In the genomic region with DNA sequence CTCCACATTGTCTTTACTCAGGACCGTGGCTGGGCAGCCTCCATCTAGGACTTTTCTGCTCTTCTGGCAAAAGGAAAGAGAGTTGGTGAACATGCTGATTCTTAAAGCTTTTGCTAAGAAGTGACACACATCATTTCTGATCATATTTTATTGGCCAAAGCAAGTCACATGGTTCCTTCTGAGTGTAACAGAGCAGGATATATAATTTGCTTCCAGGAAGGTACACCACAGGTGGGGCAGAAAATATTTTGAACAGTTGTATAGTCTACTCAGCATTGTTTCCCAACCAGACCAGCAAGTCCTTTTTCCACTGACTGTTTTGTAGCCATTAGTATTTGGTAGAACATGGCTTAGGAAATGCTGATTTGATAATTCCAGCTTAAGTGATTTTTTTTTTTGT, we compare ENCODE assay signal across 15 cellular contexts.
A peak's percentile ranks its signal among the peaks of the same experiment; 100 is the strongest.
DNase-seq lines count a peak whose midpoint lies in the region; ATAC-seq and TF ChIP-seq lines count a peak whose summit lies in the region.
"Had no signal": no experiment of that assay in that cellular context is flagged by ENCODE, and none has a peak within 500 bp of the region (broad histone marks: within the 10 kb centered on the region; RNA-seq: fewer than 3 reads in every experiment).

No MANE protein-coding gene starts in this region.

- H3K4me1 ChIP-seq in CD8-positive, alpha-beta T cell (ENCODE audit: insufficient read depth, low read length) = peaks cover 40% of the 10 kb centered on the region
- H3K4me1 ChIP-seq in naive thymus-derived CD4-positive, alpha-beta T cell (ENCODE audit: control insufficient read depth in 2 of 2, insufficient read depth in 2 of 2, low read length in 2 of 2) = peaks cover 0 to 41% of the 10 kb centered on the region in 2 donors
- no peaks in the 10 kb centered on the region for H3K4me1 ChIP-seq in PC-9 (replicated peaks; ENCODE audit: insufficient read depth)
- H3K4me1 ChIP-seq: SJCRH30 had no signal

- H3K27ac Mint-ChIP-seq in activated T-cell treated with anti-CD3 and anti-CD28 coated beads, Interleukin-2, amount 50 U/mL, for 72 hours = peak overlapping the region; percentile 40
- peak overlapping the region; percentile 76 for H3K27ac Mint-ChIP-seq in CD8-positive, alpha-beta T cell
- H3K27ac Mint-ChIP-seq in WTC11 = peak overlapping the region; percentile 11; the same call in 1 of the 2 replicates
- H3K27ac Mint-ChIP-seq in naive thymus-derived CD4-positive, alpha-beta T cell = peak overlapping the region in 7 of 9 donors; percentile 22 to 87 (median 74)

- H3K27ac ChIP-seq in CD8-positive, alpha-beta T cell (ENCODE audit: low read depth, low read length) = no peak overlapping the region
- H3K27ac ChIP-seq in naive thymus-derived CD4-positive, alpha-beta T cell (ENCODE audit: low read depth, low read length) = no peak overlapping the region
- no peak overlapping the region for H3K27ac ChIP-seq in PC-9
- H3K27ac ChIP-seq: C4-2B, SJCRH30 had no signal

- H2AFZ ChIP-seq in PC-9 = no peak overlapping the region

- no peak overlapping the region for H3K4me3 Mint-ChIP-seq in activated T-cell treated with anti-CD3 and anti-CD28 coated beads, Interleukin-2, amount 50 U/mL, for 72 hours
- no peak overlapping the region for H3K4me3 Mint-ChIP-seq in CD8-positive, alpha-beta T cell
- H3K4me3 Mint-ChIP-seq in WTC11 = no peak overlapping the region
- peak overlapping the region in 4 of 10 donors; percentile 30 to 73 (median 49) for H3K4me3 Mint-ChIP-seq in naive thymus-derived CD4-positive, alpha-beta T cell

- H3K4me2 ChIP-seq in PC-9 = no peak overlapping the region

- no peaks in the 10 kb centered on the region for H4K20me1 ChIP-seq in PC-9 (ENCODE audit: insufficient read depth)

- H3K9me3 ChIP-seq in CD8-positive, alpha-beta T cell (ENCODE audit: low read length) = no peaks in the 10 kb centered on the region
- H3K9me3 ChIP-seq in naive thymus-derived CD4-positive, alpha-beta T cell (ENCODE audit: control insufficient read depth in 2 of 3, low read length in 3 of 3) = no peaks in the 10 kb centered on the region
- H3K9me3 ChIP-seq in PC-9 (ENCODE audit: insufficient read depth, low read depth) = no peaks in the 10 kb centered on the region
- H3K9me3 ChIP-seq: SJCRH30 had no signal

- no TSS peak for BruUV-seq in PC-9 (replicated peaks; lab: Mats Ljungman, UMichigan)

- POLR2A ChIA-PET in CD8-positive, alpha-beta T cell (lab: Charles Lee) = interaction anchor here (2.0 kb wide), 1 partner anchor 9 kb away, joined by 7 read pairs; no protein-coding TSS in a partner anchor
- POLR2A ChIA-PET in WTC11 (lab: Charles Lee) = no interaction called here
- POLR2A ChIA-PET in naive thymus-derived CD4-positive, alpha-beta T cell (lab: Charles Lee) = interaction anchor here (0.6 to 1.9 kb wide), 4 partner anchors 72 to 325 kb away, joined by 3 to 4 read pairs (median 3); no protein-coding TSS in a partner anchor
- POLR2A ChIA-PET in PC-9 (lab: Charles Lee; ENCODE audit: unreplicated experiment) = no interaction called here

- H3K4me1 Mint-ChIP-seq in activated T-cell treated with anti-CD3 and anti-CD28 coated beads, Interleukin-2, amount 50 U/mL, for 72 hours (ENCODE audit: low read depth) = peaks cover 48% of the 10 kb centered on the region
- peaks cover 62% of the 10 kb centered on the region for H3K4me1 Mint-ChIP-seq in CD8-positive, alpha-beta T cell (ENCODE audit: low read depth)
- H3K4me1 Mint-ChIP-seq in WTC11 = peaks cover 43% of the 10 kb centered on the region
- H3K4me1 Mint-ChIP-seq in naive thymus-derived CD4-positive, alpha-beta T cell = peaks cover 35 to 76% (median 71%) of the 10 kb centered on the region in 7 donors

- H3K27me3 Mint-ChIP-seq in activated T-cell treated with anti-CD3 and anti-CD28 coated beads, Interleukin-2, amount 50 U/mL, for 72 hours (ENCODE audit: low read depth) = no peaks in the 10 kb centered on the region
- no peaks in the 10 kb centered on the region for H3K27me3 Mint-ChIP-seq in CD8-positive, alpha-beta T cell (ENCODE audit: low read depth)
- H3K27me3 Mint-ChIP-seq in WTC11 (ENCODE audit: low read depth) = peaks cover 3% of the 10 kb centered on the region
- no peaks in the 10 kb centered on the region for H3K27me3 Mint-ChIP-seq in naive thymus-derived CD4-positive, alpha-beta T cell

- ATAC-seq in activated T-cell treated with anti-CD3 and anti-CD28 coated beads, Interleukin-2, amount 50 U/mL, for 72 hours (replicated peaks in 1 of 2) = peak in 1 of 2 donors; percentile 36
- ATAC-seq in CD8-positive, alpha-beta T cell = no peak
- ATAC-seq in WTC11 = no peak
- ATAC-seq in naive thymus-derived CD4-positive, alpha-beta T cell = no peak
- ATAC-seq: K562 had no signal

- no peaks in the 10 kb centered on the region for H3F3A ChIP-seq in PC-9 (ENCODE audit: insufficient read depth, low read depth)

- no peaks in the 10 kb centered on the region for H3K9me2 ChIP-seq in PC-9 (ENCODE audit: insufficient read depth)

- H3K79me2 ChIP-seq in PC-9 (ENCODE audit: low read depth) = no peaks in the 10 kb centered on the region

- peaks cover 0 to 4% of the 10 kb centered on the region in 2 donors for H3K9me3 Mint-ChIP-seq in activated T-cell treated with anti-CD3 and anti-CD28 coated beads, Interleukin-2, amount 50 U/mL, for 72 hours
- no peaks in the 10 kb centered on the region for H3K9me3 Mint-ChIP-seq in CD8-positive, alpha-beta T cell
- peaks cover 7% of the 10 kb centered on the region; the same call in 1 of the 2 replicates for H3K9me3 Mint-ChIP-seq in WTC11
- peaks cover 0 to 7% (median 2%) of the 10 kb centered on the region in 11 donors for H3K9me3 Mint-ChIP-seq in naive thymus-derived CD4-positive, alpha-beta T cell

- no peak for DNase-seq in activated T-cell treated with anti-CD3 and anti-CD28 coated beads, Interleukin-2, amount 50 U/mL, for 72 hours
- no peak for DNase-seq in activated T-cell treated with anti-CD3 and anti-CD28 coated beads for 4 hours
- no peak for DNase-seq in CD8-positive, alpha-beta T cell
- no peak for DNase-seq in WTC11 (ENCODE audit: low spot score)
- no peak for DNase-seq in naive thymus-derived CD4-positive, alpha-beta T cell
- no peak for DNase-seq in NCI-H526 (lab: John Stamatoyannopoulos, UW)
- DNase-seq in PC-9 = no peak
- DNase-seq: DMS79 treated with DMSO at 0.1 percent for 48 hours, HCEC 1CT, NCI-H187, NCI-H2171, NCI-H446, SJCRH30 had no signal

- CTCF ChIA-PET in CD8-positive, alpha-beta T cell (lab: Charles Lee) = interaction anchor here (2.7 kb wide), 1 partner anchor 9 kb away, joined by 9 read pairs; no protein-coding TSS in a partner anchor
- CTCF ChIA-PET in WTC11 (lab: Charles Lee) (interaction anchor here (1.7 kb wide), 1 partner anchor 9 kb away, joined by 6 read pairs; no protein-coding TSS in a partner anchor), PC-9 (lab: Charles Lee) (interaction anchor here (0.6 kb wide), 1 partner anchor 344 kb away, joined by 3 read pairs; no protein-coding TSS in a partner anchor)
- CTCF ChIA-PET in naive thymus-derived CD4-positive, alpha-beta T cell (lab: Charles Lee) = interaction anchor here (0.6 to 1.4 kb wide), 2 partner anchors 73 to 126 kb away, joined by 3 read pairs; no protein-coding TSS in a partner anchor

- H3K27me3 ChIP-seq in CD8-positive, alpha-beta T cell (ENCODE audit: insufficient read depth, low read length) = no peaks in the 10 kb centered on the region
- no peaks in the 10 kb centered on the region for H3K27me3 ChIP-seq in naive thymus-derived CD4-positive, alpha-beta T cell (ENCODE audit: control insufficient read depth in 2 of 2, insufficient read depth in 2 of 2, low read length in 2 of 2)
- H3K27me3 ChIP-seq in PC-9 (ENCODE audit: insufficient read depth, low read depth) = no peaks in the 10 kb centered on the region
- H3K27me3 ChIP-seq: SJCRH30 had no signal

- peaks cover 5 to 8% of the 10 kb centered on the region in 2 donors for H3K36me3 Mint-ChIP-seq in activated T-cell treated with anti-CD3 and anti-CD28 coated beads, Interleukin-2, amount 50 U/mL, for 72 hours (ENCODE audit: insufficient read depth in 2 of 2)
- peaks cover 17% of the 10 kb centered on the region for H3K36me3 Mint-ChIP-seq in CD8-positive, alpha-beta T cell
- H3K36me3 Mint-ChIP-seq in WTC11 = peaks cover 10% of the 10 kb centered on the region
- peaks cover 8 to 34% (median 23%) of the 10 kb centered on the region in 5 donors for H3K36me3 Mint-ChIP-seq in naive thymus-derived CD4-positive, alpha-beta T cell

- no peak overlapping the region for H3K4me3 ChIP-seq in CD8-positive, alpha-beta T cell (ENCODE audit: low read depth, low read length)
- H3K4me3 ChIP-seq in naive thymus-derived CD4-positive, alpha-beta T cell (ENCODE audit: low read length) = no peak overlapping the region
- no peak overlapping the region for H3K4me3 ChIP-seq in PC-9
- H3K4me3 ChIP-seq: K562, SJCRH30 had no signal

- TF ChIP-seq CTCF in CD8-positive, alpha-beta T cell (IDR thresholded peaks at IDR 0.05) = no peak
- TF ChIP-seq CTCF in WTC11 (IDR thresholded peaks at IDR 0.05) = no peak
- no peak for TF ChIP-seq CTCF in PC-9 (conservative IDR thresholded peaks at IDR 0.05)

- intact Hi-C loops in CD8-positive, alpha-beta T cell (cut with DNase I, micrococcal nuclease) = loop anchor here in 1 of 2 experiments (1.0 to 10.0 kb wide), 2 partner anchors 8 to 706 kb away; no protein-coding TSS in a partner anchor
- intact Hi-C loops in naive thymus-derived CD4-positive, alpha-beta T cell (cut with micrococcal nuclease) = loop anchor here in 1 of 2 donors (1.0 kb wide), 1 partner anchor 9 kb away; no protein-coding TSS in a partner anchor
- intact Hi-C loops in PC-9 (cut with micrococcal nuclease; ENCODE audit: unreplicated experiment) = no loop called here

- H3K36me3 ChIP-seq in CD8-positive, alpha-beta T cell (ENCODE audit: insufficient read depth, low read length) = no peaks in the 10 kb centered on the region
- H3K36me3 ChIP-seq in naive thymus-derived CD4-positive, alpha-beta T cell (ENCODE audit: control insufficient read depth in 2 of 3, insufficient read depth in 3 of 3, low read length in 3 of 3) = no peaks in the 10 kb centered on the region
- no peaks in the 10 kb centered on the region for H3K36me3 ChIP-seq in PC-9 (ENCODE audit: low read depth)
- H3K36me3 ChIP-seq: SJCRH30 had no signal

TF ChIP-seq in WTC11, 78 proteins besides CTCF, POLR2A, EP300 and RAD21 (continues in another document):
- no peak for TF ChIP-seq FOXK1 (CRISPR knock-in tag; IDR thresholded peaks at IDR 0.05)

Comparison
In these comparisons a context has a peak if more than half of its experiments do, and no peak if none do; other contexts are left out.
1. H3K27ac Mint-ChIP-seq: peak in every context shown above with its lines; median percentile 76 in CD8-positive, alpha-beta T cell; 74 in naive thymus-derived CD4-positive, alpha-beta T cell; 40 in activated T-cell treated with anti-CD3 and anti-CD28 coated beads, Interleukin-2, amount 50 U/mL, for 72 hours; 11 in WTC11.
2. POLR2A ChIA-PET loops: an anchor here in CD8-positive, alpha-beta T cell (2.0 kb wide) and naive thymus-derived CD4-positive, alpha-beta T cell (0.6 to 1.9 kb wide); none called in WTC11 and PC-9.